Comparison of ENCODE assay signal across 22 cellular contexts in genomic region chr11:85935751-85936150, GRCh38.
"Had no signal": no experiment of that assay in that cellular context is flagged by ENCODE, and none has a peak within 500 bp of the region (broad histone marks: within the 10 kb centered on the region; RNA-seq: fewer than 3 reads in every experiment).

No MANE protein-coding gene starts in this region.

- H3K36me3 ChIP-seq: colonic mucosa, ovary, right atrium auricular region, suprapubic skin, thyroid gland had no signal

- H3K27ac ChIP-seq: colonic mucosa, hepatocyte, ovary, right atrium auricular region, suprapubic skin, thyroid gland had no signal

- H3K4me3 Mint-ChIP-seq: endodermal cell; natural killer cell; neural crest cell; stimulated activated effector memory CD8-positive, alpha-beta T cell treated with anti-CD3 and anti-CD28 coated beads, Interleukin-12 subunit alpha, Interleukin-12 subunit beta, amount 100 ng/mL, for 72 hours had no signal

- H2AFZ ChIP-seq: hepatocyte had no signal

- H3K4me1 ChIP-seq: colonic mucosa, suprapubic skin, thyroid gland had no signal

- H3K27ac Mint-ChIP-seq: endodermal cell; natural killer cell; stimulated activated effector memory CD8-positive, alpha-beta T cell treated with anti-CD3 and anti-CD28 coated beads, Interleukin-12 subunit alpha, Interleukin-12 subunit beta, amount 100 ng/mL, for 72 hours had no signal

- H3K9me3 ChIP-seq: colonic mucosa, ovary, right atrium auricular region, suprapubic skin, thyroid gland had no signal

- DNase-seq: cerebellar nuclear complex; colonic mucosa; dermis blood vessel endothelial cell; endodermal cell; erythroblast; foreskin melanocyte; head of caudate nucleus; left colon; mammary epithelial cell; natural killer cell; nucleus accumbens; ovary; stimulated activated CD4-positive, alpha-beta T cell treated with anti-CD3 and anti-CD28 coated beads, Interleukin-4, amount 100 ng/mL, for 1 hour; stimulated activated CD8-positive, alpha-beta memory T cell treated with anti-CD3 and anti-CD28 coated beads, Interleukin-4, amount 100 ng/mL, for 48 hours; stimulated activated naive CD8-positive, alpha-beta T cell treated with anti-CD3 and anti-CD28 coated beads, Interleukin-15, Interleukin-2, amounts not matched to agents 100 U/mL and 50 U/mL, for 24 hours; thyroid gland had no signal

- H3K4me1 Mint-ChIP-seq: natural killer cell, neural crest cell had no signal

- H3K36me3 Mint-ChIP-seq: natural killer cell; stimulated activated effector memory CD8-positive, alpha-beta T cell treated with anti-CD3 and anti-CD28 coated beads, Interleukin-12 subunit alpha, Interleukin-12 subunit beta, amount 100 ng/mL, for 72 hours had no signal

- H3K4me2 ChIP-seq: hepatocyte, smooth muscle cell had no signal

- H3K9me3 Mint-ChIP-seq: natural killer cell; stimulated activated effector memory CD8-positive, alpha-beta T cell treated with anti-CD3 and anti-CD28 coated beads, Interleukin-12 subunit alpha, Interleukin-12 subunit beta, amount 100 ng/mL, for 72 hours had no signal

- H3K27me3 ChIP-seq: colonic mucosa, hepatocyte, ovary, right atrium auricular region, thyroid gland had no signal

- ATAC-seq: left colon; natural killer cell; stimulated activated effector memory CD8-positive, alpha-beta T cell treated with anti-CD3 and anti-CD28 coated beads, Interleukin-12 subunit alpha, Interleukin-12 subunit beta, amount 100 ng/mL, for 72 hours; stimulated activated naive CD8-positive, alpha-beta T cell treated with anti-CD3 and anti-CD28 coated beads, Interleukin-15, Interleukin-2, amounts not matched to agents 100 U/mL and 50 U/mL, for 24 hours had no signal

- H3K4me3 ChIP-seq: colonic mucosa, hepatocyte, ovary, right atrium auricular region, smooth muscle cell, suprapubic skin, thyroid gland had no signal
